ENCODE assay signal across 7 cellular contexts in genomic region chr1:207822124-207822601, GRCh38.
DNase-seq lines count a peak whose midpoint lies in the region; ATAC-seq and TF ChIP-seq lines count a peak whose summit lies in the region.

No MANE protein-coding gene starts in this region.

- peak overlapping the region; percentile 79 for H3K4me3 Mint-ChIP-seq in activated T-helper 1 cell treated with anti-CD3 and anti-CD28 coated beads, Interleukin-12 subunit alpha, Interleukin-12 subunit beta, Interleukin-2, Interleukin-4 antibody, amounts not matched to agents 30 ng/mL and 10 ng/mL and 1 ng/mL, durations not matched to agents 14 hours and 24 hours and 36 hours

- intact Hi-C loops in activated T-helper 1 cell treated with anti-CD3 and anti-CD28 coated beads, Interleukin-12 subunit alpha, Interleukin-12 subunit beta, Interleukin-2, Interleukin-4 antibody, amounts not matched to agents 30 ng/mL and 10 ng/mL and 1 ng/mL, durations not matched to agents 14 hours and 24 hours and 36 hours (cut with micrococcal nuclease): no loop called here

- no peaks in the 10 kb centered on the region for H3K9me3 Mint-ChIP-seq in activated T-helper 1 cell treated with anti-CD3 and anti-CD28 coated beads, Interleukin-12 subunit alpha, Interleukin-12 subunit beta, Interleukin-2, Interleukin-4 antibody, amounts not matched to agents 30 ng/mL and 10 ng/mL and 1 ng/mL, durations not matched to agents 14 hours and 24 hours and 36 hours

- H3K36me3 Mint-ChIP-seq in activated T-helper 1 cell treated with anti-CD3 and anti-CD28 coated beads, Interleukin-12 subunit alpha, Interleukin-12 subunit beta, Interleukin-2, Interleukin-4 antibody, amounts not matched to agents 30 ng/mL and 10 ng/mL and 1 ng/mL, durations not matched to agents 14 hours and 24 hours and 36 hours (ENCODE audit: low read depth): peaks cover 29% of the 10 kb centered on the region

- peaks cover 2% of the 10 kb centered on the region for H3K27me3 Mint-ChIP-seq in activated T-helper 1 cell treated with anti-CD3 and anti-CD28 coated beads, Interleukin-12 subunit alpha, Interleukin-12 subunit beta, Interleukin-2, Interleukin-4 antibody, amounts not matched to agents 30 ng/mL and 10 ng/mL and 1 ng/mL, durations not matched to agents 14 hours and 24 hours and 36 hours (ENCODE audit: insufficient read depth)

- peak overlapping the region; percentile 7 for H3K4me3 ChIP-seq in retinal pigment epithelial cell (ENCODE audit: low read length)

- ATAC-seq in GM18868 (IDR thresholded peaks at IDR 0.05; ENCODE audit: unreplicated experiment) (peak; percentile 33), HG02610 (IDR thresholded peaks at IDR 0.05; ENCODE audit: unreplicated experiment) (peak; percentile 33)

- no peak for TF ChIP-seq CTCF in retinal pigment epithelial cell (conservative IDR thresholded peaks at IDR 0.05; ENCODE audit: low read depth, low read length)

- H3K4me1 Mint-ChIP-seq in activated T-helper 1 cell treated with anti-CD3 and anti-CD28 coated beads, Interleukin-12 subunit alpha, Interleukin-12 subunit beta, Interleukin-2, Interleukin-4 antibody, amounts not matched to agents 30 ng/mL and 10 ng/mL and 1 ng/mL, durations not matched to agents 14 hours and 24 hours and 36 hours (ENCODE audit: low read depth): peaks cover 70% of the 10 kb centered on the region

- peak overlapping the region; percentile 98 for H3K27ac Mint-ChIP-seq in activated T-helper 1 cell treated with anti-CD3 and anti-CD28 coated beads, Interleukin-12 subunit alpha, Interleukin-12 subunit beta, Interleukin-2, Interleukin-4 antibody, amounts not matched to agents 30 ng/mL and 10 ng/mL and 1 ng/mL, durations not matched to agents 14 hours and 24 hours and 36 hours

- DNase-seq in activated T-helper 1 cell treated with anti-CD3 and anti-CD28 coated beads, Interleukin-12 subunit alpha, Interleukin-12 subunit beta, Interleukin-2, Interleukin-4 antibody, amounts not matched to agents 30 ng/mL and 10 ng/mL and 1 ng/mL, durations not matched to agents 14 hours and 24 hours and 36 hours (ENCODE audit: low spot score): no peak
- no peak for DNase-seq in retinal pigment epithelial cell (ENCODE audit: low read depth)
- DNase-seq in NCI-H774 (lab: John Stamatoyannopoulos, UW): no peak
- no peak for DNase-seq in NCI-H1105 (lab: John Stamatoyannopoulos, UW)
- no peak for DNase-seq in middle frontal gyrus (ENCODE audit: extremely low spot score, low spot score)
